Comparison of ENCODE assay signal across 1 cellular context in genomic region chr1:243481101-243481500, GRCh38.
TF ChIP-seq lines count a peak whose summit lies in the region.

No MANE protein-coding gene starts in this region.

TF ChIP-seq in H1, 55 proteins besides CTCF, POLR2A, EP300 and RAD21 (continued from another document):
- no peak for TF ChIP-seq E2F6 (IDR thresholded peaks at IDR 0.05)
- TF ChIP-seq POLR2AphosphoS5 (IDR thresholded peaks at IDR 0.05; ENCODE audit: low read depth, low read length), result no peak
- TF ChIP-seq EZH2 (IDR thresholded peaks at IDR 0.05; ENCODE audit: low read depth, low read length, severe bottlenecking), result no peak
- TF ChIP-seq ATF3 (IDR thresholded peaks at IDR 0.05; ENCODE audit: insufficient read depth, low read depth, low read length), result no peak
- TF ChIP-seq CHD7 (IDR thresholded peaks at IDR 0.05; ENCODE audit: insufficient replicate concordance, low read length), result no peak
- no peak for TF ChIP-seq CEBPB (IDR thresholded peaks at IDR 0.05; ENCODE audit: low read depth, low read length)
- TF ChIP-seq BACH1 (IDR thresholded peaks at IDR 0.05; ENCODE audit: low read length), result no peak
- no peak for TF ChIP-seq HDAC2 (IDR thresholded peaks at IDR 0.05; ENCODE audit: borderline replicate concordance in 1 of 2, low read depth in 2 of 2, low read length in 2 of 2)
- no peak for TF ChIP-seq RBBP5 (IDR thresholded peaks at IDR 0.05; ENCODE audit: borderline replicate concordance, low read depth, low read length)
- TF ChIP-seq JUND (IDR thresholded peaks at IDR 0.05; ENCODE audit: low read length), result no peak
- TF ChIP-seq POU5F1 (IDR thresholded peaks at IDR 0.05; ENCODE audit: low read depth, low read length), result no peak
- no peak for TF ChIP-seq ASH2L (IDR thresholded peaks at IDR 0.05; ENCODE audit: low read length)
- no peak for TF ChIP-seq CTBP2 (IDR thresholded peaks at IDR 0.05; ENCODE audit: borderline replicate concordance, insufficient read depth, insufficient read length, low read length)
- TF ChIP-seq KDM1A (IDR thresholded peaks at IDR 0.05; ENCODE audit: borderline replicate concordance, low read length), result no peak
- TF ChIP-seq MAFK (IDR thresholded peaks at IDR 0.05; ENCODE audit: low read depth, low read length), result no peak
